ENCODE assay signal across 8 cellular contexts in genomic region chr17:44503080-44503842, GRCh38. TPM values are rescaled to one million over a fixed set of nuclear protein-coding genes. Genes with fewer than 3 reads are reported as not detected.
DNase-seq lines count a peak whose midpoint lies in the region; FAIRE-seq and TF ChIP-seq lines count a peak whose summit lies in the region.

TSS of gene GPATCH8 (minus strand) at chr17:44503406. CDS start at chr17:44503370, 36 bp downstream.

- in situ Hi-C loops in SK-MEL-5 (cut with HindIII; ENCODE audit: low pct_unique_long_range_greater_than_20kb, low sequenced_read_pairs): no loop called here

- no peaks in the 10 kb centered on the region for H3K36me3 ChIP-seq in neutrophil

- no peaks in the 10 kb centered on the region for H3K9me3 ChIP-seq in neutrophil

- H3K4me1 ChIP-seq in neutrophil (ENCODE audit: control insufficient read depth in 1 of 2, insufficient read depth in 1 of 2, low read depth in 1 of 2, low read length in 1 of 2): peaks cover 21 to 23% of the 10 kb centered on the region in 2 experiments

- DNase-seq in GM03348 (ENCODE audit: low spot score): peak; percentile 100
- DNase-seq in HFF-Myc (ENCODE audit: extremely low read depth, low read depth): peak; percentile 86
- peak; percentile 97 for DNase-seq in NAMALWA (ENCODE audit: low spot score)
- peak; percentile 96 for DNase-seq in SK-MEL-5 (ENCODE audit: low read depth, low spot score)
- peak; percentile 93 for DNase-seq in activated naive CD4-positive, alpha-beta T cell treated with Interleukin-2 at 50 U/mL for 16 hours
- DNase-seq in frontal cortex (ENCODE audit: low spot score in 2 of 2): peak; percentile 93 to 96

- peak within 1 kb of the TSS; percentile 67 for H3K4me3 ChIP-seq in HFF-Myc (replicated peaks; ENCODE audit: low read depth, low read length)
- H3K4me3 ChIP-seq in neutrophil (ENCODE audit: low read depth in 1 of 2, low read length in 1 of 2): peak within 1 kb of the TSS; percentile 91 to 93

- peaks cover 12% of the 10 kb centered on the region for H3K27me3 ChIP-seq in neutrophil

- peak within 1 kb of the TSS; percentile 88 for H3K27ac ChIP-seq in neutrophil

- TF ChIP-seq CTCF in HFF-Myc (IDR thresholded peaks at IDR 0.05; ENCODE audit: low read depth, low read length, missing control alignments) (no peak), neutrophil (IDR thresholded peaks at IDR 0.05) (no peak), subcutaneous adipose tissue (IDR thresholded peaks at IDR 0.05; ENCODE audit: low read depth) (no peak)

- FAIRE-seq in frontal cortex (lab: Jason Lieb, UNC): no peak

RNA-seq across cellular contexts. Expression of gene GPATCH8, which starts in this region (rescaled TPM):
- 12.0 and 12.3 TPM in 2 replicates for total RNA-seq in SK-MEL-5 (2014; rRNA removed; shearing (Covaris generic))
- polyA plus RNA-seq in SK-MEL-5 (2015; cell fraction: cytosol; rRNA removed): 21.6 and 23.0 TPM in 2 replicates
- 29.5 and 31.0 TPM in 2 replicates for polyA plus RNA-seq in SK-MEL-5 (2015; cell fraction: nucleus; rRNA removed)
- total RNA-seq in frontal cortex (21.6 TPM), subcutaneous adipose tissue (10 to 100 TPM; 33.8 to 49.3 (median 39.1) TPM)

Comparison
In these comparisons a context has a peak if more than half of its experiments do, and no peak if none do; other contexts are left out.
1. Peak in every context shown above with its lines: DNase-seq, H3K4me3 ChIP-seq and H3K27ac ChIP-seq.